ENCODE assay signal across 8 cellular contexts in genomic region chr1:155245163-155245524, GRCh38. TPM values are rescaled to one million over a fixed set of nuclear protein-coding genes. Genes with fewer than 3 reads are reported as not detected.
DNase-seq lines count a peak whose midpoint lies in the region; ATAC-seq and TF ChIP-seq lines count a peak whose summit lies in the region.

No MANE protein-coding gene starts in this region.

- DNase-seq in Panc1 (ENCODE audit: low read depth, low spot score), result no peak
- DNase-seq in esophagus muscularis mucosa (ENCODE audit: extremely low spot score), result no peak
- DNase-seq in prostate gland (ENCODE audit: low spot score), result no peak
- DNase-seq in UCSD-AML1 (lab: John Stamatoyannopoulos, UW; ENCODE audit: unreplicated experiment), result no peak
- no peak for DNase-seq in GM13977 (ENCODE audit: low spot score)
- no peak for DNase-seq in stimulated activated CD4-positive, alpha-beta T cell treated with anti-CD3 and anti-CD28 coated beads, Interleukin-4, amount 100 ng/mL, for 1 hour

- in situ Hi-C loops in Panc1 (cut with HindIII; ENCODE audit: low pct_unique_long_range_greater_than_20kb, low sequenced_read_pairs) (no loop called here), GM13977 (cut with MboI; ENCODE audit: low pct_unique_long_range_greater_than_20kb, low sequenced_read_pairs, unreplicated experiment) (no loop called here)

- ATAC-seq in Panc1, result no peak
- ATAC-seq in GM18858 (IDR thresholded peaks at IDR 0.05; ENCODE audit: unreplicated experiment), result no peak

- no peak for TF ChIP-seq CTCF in Panc1 (IDR thresholded peaks at IDR 0.05)
- TF ChIP-seq CTCF in esophagus muscularis mucosa (IDR thresholded peaks at IDR 0.05), result no peak
- TF ChIP-seq CTCF in prostate gland (IDR thresholded peaks at IDR 0.05), result no peak
- TF ChIP-seq CTCF in GM13977 (IDR thresholded peaks at IDR 0.05; ENCODE audit: extremely low read depth, insufficient read depth, missing control alignments), result no peak

- H3K27ac ChIP-seq in Panc1 (ENCODE audit: low read length), result peak overlapping the region; percentile 95
- peak overlapping the region; percentile 83 to 92 (median 90) for H3K27ac ChIP-seq in esophagus muscularis mucosa (replicated peaks in 1 of 4)
- H3K27ac ChIP-seq in prostate gland, result peak overlapping the region; percentile 88 to 89

- intact Hi-C loops in Panc1 (cut with micrococcal nuclease; ENCODE audit: unreplicated experiment) (no loop called here), esophagus muscularis mucosa (cut with DNase I) (no loop called here), prostate gland (cut with DNase I) (no loop called here)

- H3K36me3 ChIP-seq in Panc1 (ENCODE audit: control insufficient read depth, insufficient read depth, low read length), result no peaks in the 10 kb centered on the region
- H3K36me3 ChIP-seq in esophagus muscularis mucosa, result peaks cover 10 to 30% (median 19%) of the 10 kb centered on the region in 4 donors
- no peaks in the 10 kb centered on the region for H3K36me3 ChIP-seq in prostate gland

- H3K27me3 ChIP-seq in Panc1 (ENCODE audit: control insufficient read depth, insufficient read depth, low read length) (no peaks in the 10 kb centered on the region), esophagus muscularis mucosa (peaks cover 0 to 4% (median 0%) of the 10 kb centered on the region in 4 donors), prostate gland (replicated peaks; ENCODE audit: insufficient read depth) (no peaks in the 10 kb centered on the region)

- H3K9me3 ChIP-seq in Panc1 (ENCODE audit: control insufficient read depth, insufficient read depth, low read depth, low read length), result no peaks in the 10 kb centered on the region
- H3K9me3 ChIP-seq in esophagus muscularis mucosa, result peaks cover 0 to 3% (median 0%) of the 10 kb centered on the region in 4 donors
- no peaks in the 10 kb centered on the region for H3K9me3 ChIP-seq in prostate gland

- CTCF ChIA-PET in Panc1 (lab: Charles Lee), result interaction anchor here (1.2 kb wide), 1 partner anchor 8 kb away, joined by 3 read pairs; no protein-coding TSS in a partner anchor

- no peak for TF ChIP-seq POLR2A in esophagus muscularis mucosa (IDR thresholded peaks at IDR 0.05; ENCODE audit: low read depth)
- no peak for TF ChIP-seq POLR2A in prostate gland (IDR thresholded peaks at IDR 0.05)

- no peak for TF ChIP-seq EP300 in esophagus muscularis mucosa (IDR thresholded peaks at IDR 0.05)

- WGBS in esophagus muscularis mucosa, result 44% methylated on average over 6 of the region's 8 CpGs
- WGBS in prostate gland, result 61% methylated on average over 8 of the region's 8 CpGs

- H3K4me3 ChIP-seq in GM08714 (ENCODE audit: low read length) (peak overlapping the region; percentile 36; the same call in 1 of the 2 replicates), Panc1 (ENCODE audit: low read depth in 2 of 2, low read length in 2 of 2) (peak overlapping the region; percentile 60 to 85), esophagus muscularis mucosa (peak overlapping the region; percentile 56 to 68 (median 60)), prostate gland (peak overlapping the region; percentile 50 to 55)

- H3K4me1 ChIP-seq in Panc1 (ENCODE audit: control insufficient read depth, insufficient read depth, low read length) (peaks cover 24% of the 10 kb centered on the region), esophagus muscularis mucosa (peaks cover 17 to 47% (median 47%) of the 10 kb centered on the region in 4 donors), prostate gland (replicated peaks) (no peaks in the 10 kb centered on the region)

- POLR2A ChIA-PET in Panc1 (lab: Charles Lee), result interaction anchor here (0.7 kb wide), 1 partner anchor 35 kb away, joined by 6 read pairs; no protein-coding TSS in a partner anchor

- BruUV-seq in Panc1 (replicated peaks; lab: Mats Ljungman, UMichigan), result no TSS peak

RNA-seq across cellular contexts. Expression of gene ENTREP3, which starts 10.1 kb away (rescaled TPM):
- total RNA-seq in Panc1 (2021; ENCODE audit: unreplicated experiment) (94.7 TPM), esophagus muscularis mucosa (10 to 100 TPM; 15.1 to 38.7 (median 22.6) TPM), prostate gland (10 to 100 TPM; 19.6 to 24.3 TPM)
- polyA plus RNA-seq in Panc1 (2012; ENCODE audit: insufficient read length), result 122 TPM

RNA-seq across cellular contexts. Expression of gene SCAMP3, which starts 17.0 kb away (rescaled TPM):
- total RNA-seq in Panc1 (2021; ENCODE audit: unreplicated experiment) (200 TPM), esophagus muscularis mucosa (10 to 100 TPM; 33.6 to 56.0 (median 43.5) TPM), prostate gland (10 to 100 TPM; 84.1 to 97.8 TPM)
- 232 TPM for polyA plus RNA-seq in Panc1 (2012; ENCODE audit: insufficient read length)

RNA-seq across cellular contexts. Expression of gene CLK2, which starts 28.2 kb away (rescaled TPM):
- 43.6 TPM for total RNA-seq in Panc1 (2021; ENCODE audit: unreplicated experiment)
- 38.2 TPM for polyA plus RNA-seq in Panc1 (2012; ENCODE audit: insufficient read length)
- 10 to 100 TPM; 17.6 to 32.0 (median 25.3) TPM for total RNA-seq in esophagus muscularis mucosa
- 10 to 100 TPM; 28.1 to 56.5 TPM for total RNA-seq in prostate gland

RNA-seq across cellular contexts. Expression of gene HCN3, which starts 32.1 kb away (rescaled TPM):
- total RNA-seq in Panc1 (2021; ENCODE audit: unreplicated experiment) (7.8 TPM), esophagus muscularis mucosa (1 to 10 TPM; 1.0 to 2.1 (median 1.4) TPM), prostate gland (1 to 10 TPM; 1.9 to 2.6 TPM)
- 8.6 TPM for polyA plus RNA-seq in Panc1 (2012; ENCODE audit: insufficient read length)

RNA-seq across cellular contexts. Expression of gene MTX1, which starts 36.6 kb away (rescaled TPM):
- 53.6 TPM for total RNA-seq in Panc1 (2021; ENCODE audit: unreplicated experiment)
- polyA plus RNA-seq in Panc1 (2012; ENCODE audit: insufficient read length), result 87.4 TPM
- 10 to 100 TPM; 34.1 to 52.8 (median 38.0) TPM for total RNA-seq in esophagus muscularis mucosa
- 10 to 100 TPM; 49.6 to 57.1 TPM for total RNA-seq in prostate gland
